ENCODE assay signal across 9 cellular contexts in genomic region chr11:121236115-121237001, GRCh38. TPM values are rescaled to one million over a fixed set of nuclear protein-coding genes. Genes with fewer than 3 reads are reported as not detected.
DNase-seq lines count a peak whose midpoint lies in the region; ATAC-seq and TF ChIP-seq lines count a peak whose summit lies in the region.
"Had no signal": no experiment of that assay in that cellular context is flagged by ENCODE, and none has a peak within 500 bp of the region (broad histone marks: within the 10 kb centered on the region; RNA-seq: fewer than 3 reads in every experiment).

No MANE protein-coding gene starts in this region.

- H3K27ac ChIP-seq in OCI-LY7 (ENCODE audit: low read depth, low read length, poor library complexity, severe bottlenecking) (peak overlapping the region; percentile 55), right atrium auricular region (no peak overlapping the region)

- no peaks in the 10 kb centered on the region for H3K9me2 ChIP-seq in OCI-LY7 (ENCODE audit: insufficient read depth, low read length)

- no peaks in the 10 kb centered on the region for H3K36me3 Mint-ChIP-seq in naive B cell

- H3K9me3 ChIP-seq in OCI-LY7 (ENCODE audit: low read length): no peaks in the 10 kb centered on the region
- no peaks in the 10 kb centered on the region for H3K9me3 ChIP-seq in BE2C
- no peaks in the 10 kb centered on the region for H3K9me3 ChIP-seq in right atrium auricular region

- peak overlapping the region; percentile 49 for H3K4me3 ChIP-seq in OCI-LY7 (ENCODE audit: low read depth, low read length, poor library complexity, severe bottlenecking)
- no peak overlapping the region for H3K4me3 ChIP-seq in BE2C (ENCODE audit: low read depth, low read length)
- H3K4me3 ChIP-seq in right atrium auricular region: no peak overlapping the region

- H2AFZ ChIP-seq in OCI-LY7 (ENCODE audit: low read length): peak overlapping the region; percentile 98; the same call in 1 of the 2 replicates

- peaks cover 29% of the 10 kb centered on the region for H3K4me1 ChIP-seq in OCI-LY7 (ENCODE audit: insufficient read depth, low read length, poor library complexity, severe bottlenecking)
- H3K4me1 ChIP-seq in BE2C: peaks cover 40% of the 10 kb centered on the region
- H3K4me1 ChIP-seq in right atrium auricular region: no peaks in the 10 kb centered on the region

- POLR2A ChIA-PET in OCI-LY7 (lab: Charles Lee): interaction anchor here (0.5 to 1.7 kb wide), 7 partner anchors 10 to 463 kb away, joined by 3 to 5 read pairs (median 3); partner anchors contain the start of gene SC5D

- peak overlapping the region; percentile 75 for H3K4me2 ChIP-seq in OCI-LY7 (ENCODE audit: low read length)

- H3K36me3 ChIP-seq in OCI-LY7 (ENCODE audit: insufficient read depth, low read length) (no peaks in the 10 kb centered on the region), BE2C (no peaks in the 10 kb centered on the region), right atrium auricular region (no peaks in the 10 kb centered on the region)

- TF ChIP-seq CTCF in OCI-LY7 (conservative IDR thresholded peaks at IDR 0.05; ENCODE audit: low read length) (no peak), BE2C (IDR thresholded peaks at IDR 0.05; ENCODE audit: low read depth, low read length) (no peak), right atrium auricular region (IDR thresholded peaks at IDR 0.05) (no peak)

- CTCF ChIA-PET in OCI-LY7 (lab: Charles Lee; ENCODE audit: unreplicated experiment): interaction anchor here (1.1 kb wide), 1 partner anchor 11 kb away, joined by 4 read pairs; no protein-coding TSS in a partner anchor

- DNase-seq in OCI-LY7 (ENCODE audit: low spot score): no peak
- no peak for DNase-seq in naive B cell
- DNase-seq in BE2C: no peak
- DNase-seq in mesenteric fat pad (ENCODE audit: low spot score): no peak
- no peak for DNase-seq in right atrium auricular region (ENCODE audit: low spot score)
- DNase-seq in NCI-H345 (lab: John Stamatoyannopoulos, UW): no peak
- DNase-seq: NCI-H1694 had no signal

- peaks cover 0 to 12% (median 7%) of the 10 kb centered on the region in 3 donors for H3K4me1 Mint-ChIP-seq in naive B cell

- peak overlapping the region in 2 of 6 donors; percentile 1 to 9 for H3K27ac Mint-ChIP-seq in naive B cell

- H3K27me3 Mint-ChIP-seq in naive B cell: peaks cover 36 to 43% (median 36%) of the 10 kb centered on the region in 3 donors

- peak overlapping the region in 5 of 8 donors; percentile 17 to 81 (median 41) for H3K4me3 Mint-ChIP-seq in naive B cell

- ATAC-seq in GM19023 (IDR thresholded peaks at IDR 0.05; ENCODE audit: unreplicated experiment) (peak; percentile 74), HG02798 (IDR thresholded peaks at IDR 0.05; ENCODE audit: poor library complexity, unreplicated experiment) (peak; percentile 83), naive B cell (ENCODE audit: low read depth in 2 of 2) (no peak)

- BruUV-seq in OCI-LY7 (replicated peaks; lab: Mats Ljungman, UMichigan): no TSS peak

- no peaks in the 10 kb centered on the region for H3K79me2 ChIP-seq in OCI-LY7 (ENCODE audit: insufficient read depth, low read depth, low read length)

- H3K9me3 Mint-ChIP-seq in naive B cell: no peaks in the 10 kb centered on the region

- no peaks in the 10 kb centered on the region for H3K27me3 ChIP-seq in BE2C
- H3K27me3 ChIP-seq in right atrium auricular region: no peaks in the 10 kb centered on the region

- H4K20me1 ChIP-seq in OCI-LY7 (ENCODE audit: insufficient read depth, low read length): no peaks in the 10 kb centered on the region

- intact Hi-C loops in OCI-LY7 (cut with micrococcal nuclease; ENCODE audit: unreplicated experiment): loop anchor here (5.0 kb wide), 1 partner anchor 56 kb away; the partner anchor contains the start of gene SC5D

RNA-seq across cellular contexts. Expression of gene SC5D, which starts 56.2 kb away (rescaled TPM):
- 16.4 and 27.9 TPM in 2 replicates for total RNA-seq in OCI-LY7 (2014; rRNA removed; shearing (Covaris generic))
- 42.7 and 43.3 TPM in 2 replicates for total RNA-seq in OCI-LY7 (2022)
- polyA plus RNA-seq in naive B cell (ENCODE audit: low read depth in 6 of 6): 10 to 100 TPM; 11.1 to 17.6 (median 14.9) TPM
- polyA plus RNA-seq in BE2C (2012; ENCODE audit: insufficient read depth, insufficient read length, low read depth): 40.3 TPM
- total RNA-seq in mesenteric fat pad: 20.7 TPM
- 10 to 100 TPM; 21.6 to 22.1 TPM for total RNA-seq in right atrium auricular region

Comparison
In these comparisons a context has a peak if more than half of its experiments do, and no peak if none do; other contexts are left out.
1. ATAC-seq: peak in GM19023 (single experiment) and HG02798 (single experiment); none in naive B cell (0 of 2).